In the genomic region with DNA sequence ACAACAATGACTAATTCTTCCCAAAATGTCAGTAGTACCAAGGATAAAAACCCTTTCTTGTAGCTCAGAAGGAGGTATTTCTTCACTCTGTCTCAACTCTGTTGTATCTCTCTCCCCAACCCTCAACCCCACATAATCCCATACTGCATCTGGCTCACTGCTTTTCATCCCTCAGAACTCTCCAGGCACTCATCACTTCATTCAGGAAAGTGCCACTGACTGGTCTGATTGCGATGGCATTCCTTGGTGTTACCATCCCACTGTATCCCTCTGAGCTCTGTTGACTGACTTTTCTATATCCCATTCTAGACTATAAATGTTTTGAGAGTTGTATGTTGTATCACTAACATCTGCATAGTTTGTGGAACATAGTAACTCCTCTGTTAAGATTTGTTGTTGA, we compare ENCODE assay signal across 23 cellular contexts.
"Had no signal": no experiment of that assay in that cellular context is flagged by ENCODE, and none has a peak within 500 bp of the region (broad histone marks: within the 10 kb centered on the region; RNA-seq: fewer than 3 reads in every experiment).

No MANE protein-coding gene starts in this region.

- H3K27ac ChIP-seq: dorsolateral prefrontal cortex, left lung, neutrophil, psoas muscle, sigmoid colon, skin epidermis, stomach, thoracic aorta, transverse colon had no signal

- H3K4me3 ChIP-seq: dorsolateral prefrontal cortex, left lung, lung, psoas muscle, sigmoid colon, skin epidermis, stomach, thoracic aorta, transverse colon had no signal

- H3K4me1 ChIP-seq: left lung, psoas muscle, sigmoid colon, stomach, transverse colon had no signal

- DNase-seq: cortex of kidney; dorsolateral prefrontal cortex; effector CD8-positive, alpha-beta T cell; foreskin melanocyte; head of caudate nucleus; hypothalamus; left lung; mesenchymal stem cell; naive B cell; psoas muscle; retina; sigmoid colon; stimulated activated CD4-positive, alpha-beta T cell treated with anti-CD3 and anti-CD28 coated beads, Interleukin-2, amount 100 ng/mL, for 24 hours; stimulated activated CD4-positive, alpha-beta T cell treated with anti-CD3 and anti-CD28 coated beads, Interleukin-4, amount 100 ng/mL, for 4 hours; stimulated activated naive CD4-positive, alpha-beta T cell; stomach; substantia nigra; transverse colon had no signal

- H3K27me3 ChIP-seq: dorsolateral prefrontal cortex, left lung, neutrophil, sigmoid colon, stomach, transverse colon had no signal

- FAIRE-seq: islet of Langerhans had no signal

- H3K9me3 ChIP-seq: left lung, neutrophil, psoas muscle, sigmoid colon, stomach, thoracic aorta, transverse colon had no signal

- ATAC-seq: left lung, psoas muscle had no signal

- H3K36me3 ChIP-seq: left lung, neutrophil, sigmoid colon, stomach, thoracic aorta, transverse colon had no signal
